9 cellular contexts compared by ENCODE assay signal in genomic region chr3:8301977-8302589, GRCh38.
DNase-seq lines count a peak whose midpoint lies in the region; ATAC-seq and TF ChIP-seq lines count a peak whose summit lies in the region.
"Had no signal": no experiment of that assay in that cellular context is flagged by ENCODE, and none has a peak within 500 bp of the region (broad histone marks: within the 10 kb centered on the region; RNA-seq: fewer than 3 reads in every experiment).

No MANE protein-coding gene starts in this region.

- DNase-seq in NCI-H1417 (lab: John Stamatoyannopoulos, UW) = peak; percentile 4 to 48 (median 34)
- DNase-seq in NCI-H1417 treated with DMSO at 0.1 percent for 48 hours (lab: John Stamatoyannopoulos, UW) = no peak
- peak; percentile 27 for DNase-seq in HEK293T (ENCODE audit: extremely low spot score)
- DNase-seq in NCI-H774 (lab: John Stamatoyannopoulos, UW) = peak; percentile 3
- DNase-seq in cerebellar cortex (ENCODE audit: low spot score) = peak; percentile 51
- peak; percentile 61 to 62 for DNase-seq in lung microvascular endothelial cell (ENCODE audit: low read depth in 2 of 2)
- DNase-seq in left colon = no peak

- intact Hi-C loops in left colon (cut with DNase I, micrococcal nuclease) = no loop called here

- CTCF ChIA-PET in HEK293T (lab: Yijun Ruan, JAX) = interaction anchor here (0.7 to 1.2 kb wide), 5 partner anchors 11 to 114 kb away, joined by 3 to 10 read pairs (median 4); no protein-coding TSS in a partner anchor

- POLR2A ChIA-PET in HEK293T (lab: Yijun Ruan, JAX) = no interaction called here

- ATAC-seq in left colon = no peak
- no peak for ATAC-seq in HG02763 (IDR thresholded peaks at IDR 0.05; ENCODE audit: unreplicated experiment)
- ATAC-seq: activated T-cell treated with anti-CD3 and anti-CD28 coated beads, Interleukin-2, amount 50 U/mL, for 72 hours had no signal

TF ChIP-seq in HEK293T, 16 proteins besides CTCF, POLR2A, EP300 and RAD21:
- TF ChIP-seq PKNOX1 (IDR thresholded peaks at IDR 0.05) (no peak), L3MBTL2 (conservative IDR thresholded peaks at IDR 0.05) (no peak), SUZ12 (IDR thresholded peaks at IDR 0.05) (no peak)

Comparison
In these comparisons a context has a peak if more than half of its experiments do, and no peak if none do; other contexts are left out.
1. DNase-seq: peak in NCI-H1417 (3 of 3), HEK293T (single experiment), NCI-H774 (single experiment), cerebellar cortex (single experiment) and lung microvascular endothelial cell (2 of 2); none in NCI-H1417 treated with DMSO at 0.1 percent for 48 hours (single experiment) and left colon (0 of 2).